ENCODE assay signal across 1 cellular context in genomic region chr19:11293468-11294389, GRCh38.
TF ChIP-seq lines count a peak whose summit lies in the region.

No MANE protein-coding gene starts in this region.

TF ChIP-seq in HepG2, 621 proteins besides CTCF, POLR2A, EP300 and RAD21 (continued from another document and continues in another):
- no peak for TF ChIP-seq PRDM10 (CRISPR knock-in tag; IDR thresholded peaks at IDR 0.05; ENCODE audit: low read depth)
- peak; percentile 55; the same call in 1 of the 2 replicates for TF ChIP-seq ZNF619 (CRISPR knock-in tag; IDR thresholded peaks at IDR 0.05)
- TF ChIP-seq, protein P1, sequence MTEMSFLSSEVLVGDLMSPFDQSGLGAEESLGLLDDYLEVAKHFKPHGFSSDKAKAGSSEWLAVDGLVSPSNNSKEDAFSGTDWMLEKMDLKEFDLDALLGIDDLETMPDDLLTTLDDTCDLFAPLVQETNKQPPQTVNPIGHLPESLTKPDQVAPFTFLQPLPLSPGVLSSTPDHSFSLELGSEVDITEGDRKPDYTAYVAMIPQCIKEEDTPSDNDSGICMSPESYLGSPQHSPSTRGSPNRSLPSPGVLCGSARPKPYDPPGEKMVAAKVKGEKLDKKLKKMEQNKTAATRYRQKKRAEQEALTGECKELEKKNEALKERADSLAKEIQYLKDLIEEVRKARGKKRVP (CRISPR knock-in tag; IDR thresholded peaks at IDR 0.05): no peak; a peak in 1 of 4 replicates
- no peak for TF ChIP-seq IRX3 (CRISPR knock-in tag; IDR thresholded peaks at IDR 0.05; ENCODE audit: borderline replicate concordance, low read depth)
- TF ChIP-seq JUN (CRISPR knock-in tag; IDR thresholded peaks at IDR 0.05): no peak
- TF ChIP-seq HOXD1 (CRISPR knock-in tag; IDR thresholded peaks at IDR 0.05): peak; percentile 43; the same call in 1 of the 2 replicates
- TF ChIP-seq ZNF30 (CRISPR knock-in tag; IDR thresholded peaks at IDR 0.05): no peak
- no peak for TF ChIP-seq REL (CRISPR knock-in tag; conservative IDR thresholded peaks at IDR 0.05)
- TF ChIP-seq ZSCAN20 (CRISPR knock-in tag; IDR thresholded peaks at IDR 0.05; ENCODE audit: borderline replicate concordance): no peak
- TF ChIP-seq ZSCAN5A (CRISPR knock-in tag; IDR thresholded peaks at IDR 0.05; ENCODE audit: borderline replicate concordance): no peak
- peak; percentile 57 for TF ChIP-seq MED1 (CRISPR knock-in tag; IDR thresholded peaks at IDR 0.05)
- no peak for TF ChIP-seq GATAD2A (CRISPR knock-in tag; IDR thresholded peaks at IDR 0.05)
- TF ChIP-seq, protein P2, sequence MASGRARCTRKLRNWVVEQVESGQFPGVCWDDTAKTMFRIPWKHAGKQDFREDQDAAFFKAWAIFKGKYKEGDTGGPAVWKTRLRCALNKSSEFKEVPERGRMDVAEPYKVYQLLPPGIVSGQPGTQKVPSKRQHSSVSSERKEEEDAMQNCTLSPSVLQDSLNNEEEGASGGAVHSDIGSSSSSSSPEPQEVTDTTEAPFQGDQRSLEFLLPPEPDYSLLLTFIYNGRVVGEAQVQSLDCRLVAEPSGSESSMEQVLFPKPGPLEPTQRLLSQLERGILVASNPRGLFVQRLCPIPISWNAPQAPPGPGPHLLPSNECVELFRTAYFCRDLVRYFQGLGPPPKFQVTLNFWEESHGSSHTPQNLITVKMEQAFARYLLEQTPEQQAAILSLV (CRISPR knock-in tag; IDR thresholded peaks at IDR 0.05; ENCODE audit: borderline replicate concordance): peak; percentile 42; the same call in 1 of the 2 replicates
- TF ChIP-seq, protein P3, sequence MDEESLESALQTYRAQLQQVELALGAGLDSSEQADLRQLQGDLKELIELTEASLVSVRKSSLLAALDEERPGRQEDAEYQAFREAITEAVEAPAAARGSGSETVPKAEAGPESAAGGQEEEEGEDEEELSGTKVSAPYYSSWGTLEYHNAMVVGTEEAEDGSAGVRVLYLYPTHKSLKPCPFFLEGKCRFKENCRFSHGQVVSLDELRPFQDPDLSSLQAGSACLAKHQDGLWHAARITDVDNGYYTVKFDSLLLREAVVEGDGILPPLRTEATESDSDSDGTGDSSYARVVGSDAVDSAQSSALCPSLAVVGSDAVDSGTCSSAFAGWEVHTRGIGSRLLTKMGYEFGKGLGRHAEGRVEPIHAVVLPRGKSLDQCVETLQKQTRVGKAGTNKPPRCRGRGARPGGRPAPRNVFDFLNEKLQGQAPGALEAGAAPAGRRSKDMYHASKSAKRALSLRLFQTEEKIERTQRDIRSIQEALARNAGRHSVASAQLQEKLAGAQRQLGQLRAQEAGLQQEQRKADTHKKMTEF (CRISPR knock-in tag; IDR thresholded peaks at IDR 0.05): peak; percentile 42; the same call in 1 of the 2 replicates
- TF ChIP-seq XRCC5 (optimal IDR thresholded peaks at IDR 0.05; ENCODE audit: low read length): peak; percentile 86
- TF ChIP-seq ZKSCAN1 (IDR thresholded peaks at IDR 0.05; ENCODE audit: low read length): no peak
- no peak for TF ChIP-seq IKZF1 (IDR thresholded peaks at IDR 0.05)
- peak; percentile 75; the same call in 1 of the 2 replicates for TF ChIP-seq ETV5 (CRISPR knock-in tag; IDR thresholded peaks at IDR 0.05; ENCODE audit: borderline replicate concordance)
- no peak for TF ChIP-seq ZNF230 (CRISPR knock-in tag; IDR thresholded peaks at IDR 0.05)
- peak; percentile 64 for TF ChIP-seq SP4 (CRISPR knock-in tag; IDR thresholded peaks at IDR 0.05)
- TF ChIP-seq, protein P4, sequence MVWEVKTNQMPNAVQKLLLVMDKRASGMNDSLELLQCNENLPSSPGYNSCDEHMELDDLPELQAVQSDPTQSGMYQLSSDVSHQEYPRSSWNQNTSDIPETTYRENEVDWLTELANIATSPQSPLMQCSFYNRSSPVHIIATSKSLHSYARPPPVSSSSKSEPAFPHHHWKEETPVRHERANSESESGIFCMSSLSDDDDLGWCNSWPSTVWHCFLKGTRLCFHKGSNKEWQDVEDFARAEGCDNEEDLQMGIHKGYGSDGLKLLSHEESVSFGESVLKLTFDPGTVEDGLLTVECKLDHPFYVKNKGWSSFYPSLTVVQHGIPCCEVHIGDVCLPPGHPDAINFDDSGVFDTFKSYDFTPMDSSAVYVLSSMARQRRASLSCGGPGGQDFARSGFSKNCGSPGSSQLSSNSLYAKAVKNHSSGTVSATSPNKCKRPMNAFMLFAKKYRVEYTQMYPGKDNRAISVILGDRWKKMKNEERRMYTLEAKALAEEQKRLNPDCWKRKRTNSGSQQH (CRISPR knock-in tag; IDR thresholded peaks at IDR 0.05; ENCODE audit: low read depth): 0 out of 2 replicates have a peak, but pooled peaks have one; percentile 69
- no peak for TF ChIP-seq ZFYVE20 (CRISPR knock-in tag; IDR thresholded peaks at IDR 0.05; ENCODE audit: borderline replicate concordance, low read depth)
- TF ChIP-seq, protein P5, sequence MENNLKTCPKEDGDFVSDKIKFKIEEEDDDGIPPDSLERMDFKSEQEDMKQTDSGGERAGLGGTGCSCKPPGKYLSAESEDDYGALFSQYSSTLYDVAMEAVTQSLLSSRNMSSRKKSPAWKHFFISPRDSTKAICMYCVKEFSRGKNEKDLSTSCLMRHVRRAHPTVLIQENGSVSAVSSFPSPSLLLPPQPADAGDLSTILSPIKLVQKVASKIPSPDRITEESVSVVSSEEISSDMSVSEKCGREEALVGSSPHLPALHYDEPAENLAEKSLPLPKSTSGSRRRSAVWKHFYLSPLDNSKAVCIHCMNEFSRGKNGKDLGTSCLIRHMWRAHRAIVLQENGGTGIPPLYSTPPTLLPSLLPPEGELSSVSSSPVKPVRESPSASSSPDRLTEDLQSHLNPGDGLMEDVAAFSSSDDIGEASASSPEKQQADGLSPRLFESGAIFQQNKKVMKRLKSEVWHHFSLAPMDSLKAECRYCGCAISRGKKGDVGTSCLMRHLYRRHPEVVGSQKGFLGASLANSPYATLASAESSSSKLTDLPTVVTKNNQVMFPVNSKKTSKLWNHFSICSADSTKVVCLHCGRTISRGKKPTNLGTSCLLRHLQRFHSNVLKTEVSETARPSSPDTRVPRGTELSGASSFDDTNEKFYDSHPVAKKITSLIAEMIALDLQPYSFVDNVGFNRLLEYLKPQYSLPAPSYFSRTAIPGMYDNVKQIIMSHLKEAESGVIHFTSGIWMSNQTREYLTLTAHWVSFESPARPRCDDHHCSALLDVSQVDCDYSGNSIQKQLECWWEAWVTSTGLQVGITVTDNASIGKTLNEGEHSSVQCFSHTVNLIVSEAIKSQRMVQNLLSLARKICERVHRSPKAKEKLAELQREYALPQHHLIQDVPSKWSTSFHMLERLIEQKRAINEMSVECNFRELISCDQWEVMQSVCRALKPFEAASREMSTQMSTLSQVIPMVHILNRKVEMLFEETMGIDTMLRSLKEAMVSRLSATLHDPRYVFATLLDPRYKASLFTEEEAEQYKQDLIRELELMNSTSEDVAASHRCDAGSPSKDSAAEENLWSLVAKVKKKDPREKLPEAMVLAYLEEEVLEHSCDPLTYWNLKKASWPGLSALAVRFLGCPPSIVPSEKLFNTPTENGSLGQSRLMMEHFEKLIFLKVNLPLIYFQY (CRISPR knock-in tag; IDR thresholded peaks at IDR 0.05; ENCODE audit: borderline replicate concordance): peak; percentile 39; the same call in 1 of the 2 replicates
- no peak for TF ChIP-seq MED13 (CRISPR knock-in tag; IDR thresholded peaks at IDR 0.05)
- TF ChIP-seq, protein P6, sequence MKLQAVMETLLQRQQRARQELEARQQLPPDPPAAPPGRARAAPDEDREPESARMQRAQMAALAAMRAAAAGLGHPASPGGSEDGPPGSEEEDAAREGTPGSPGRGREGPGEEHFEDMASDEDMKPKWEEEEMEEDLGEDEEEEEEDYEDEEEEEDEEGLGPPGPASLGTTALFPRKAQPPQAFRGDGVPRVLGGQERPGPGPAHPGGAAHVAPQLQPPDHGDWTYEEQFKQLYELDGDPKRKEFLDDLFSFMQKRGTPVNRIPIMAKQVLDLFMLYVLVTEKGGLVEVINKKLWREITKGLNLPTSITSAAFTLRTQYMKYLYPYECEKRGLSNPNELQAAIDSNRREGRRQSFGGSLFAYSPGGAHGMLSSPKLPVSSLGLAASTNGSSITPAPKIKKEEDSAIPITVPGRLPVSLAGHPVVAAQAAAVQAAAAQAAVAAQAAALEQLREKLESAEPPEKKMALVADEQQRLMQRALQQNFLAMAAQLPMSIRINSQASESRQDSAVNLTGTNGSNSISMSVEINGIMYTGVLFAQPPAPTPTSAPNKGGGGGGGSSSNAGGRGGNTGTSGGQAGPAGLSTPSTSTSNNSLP (IDR thresholded peaks at IDR 0.05; ENCODE audit: low read depth, low read length): no peak
- peak; percentile 44; the same call in 1 of the 2 replicates for TF ChIP-seq SOX5 (CRISPR knock-in tag; IDR thresholded peaks at IDR 0.05; ENCODE audit: borderline replicate concordance)
- peak; percentile 44; the same call in 1 of the 2 replicates for TF ChIP-seq ZBTB7B (CRISPR knock-in tag; IDR thresholded peaks at IDR 0.05)
- TF ChIP-seq FOSL1 (CRISPR knock-in tag; IDR thresholded peaks at IDR 0.05; ENCODE audit: borderline replicate concordance): no peak
- TF ChIP-seq ZNF629 (CRISPR knock-in tag; conservative IDR thresholded peaks at IDR 0.05): no peak; the same call in 1 of the 2 replicates
- no peak for TF ChIP-seq GTF2F1 (IDR thresholded peaks at IDR 0.05; ENCODE audit: low read length)
- TF ChIP-seq PHF5A (CRISPR knock-in tag; IDR thresholded peaks at IDR 0.05; ENCODE audit: low read depth, unreplicated experiment): peak; percentile 57
- no peak for TF ChIP-seq DNMT1 (CRISPR knock-in tag; IDR thresholded peaks at IDR 0.05)
- peak; percentile 78 for TF ChIP-seq SALL1 (CRISPR knock-in tag; IDR thresholded peaks at IDR 0.05)
- TF ChIP-seq GTF3A (CRISPR knock-in tag; conservative IDR thresholded peaks at IDR 0.05): no peak
- no peak for TF ChIP-seq NFYB (CRISPR knock-in tag; IDR thresholded peaks at IDR 0.05)
- TF ChIP-seq NR2C2 (CRISPR knock-in tag; IDR thresholded peaks at IDR 0.05; ENCODE audit: borderline replicate concordance): no peak
- TF ChIP-seq ZNF451 (CRISPR knock-in tag; IDR thresholded peaks at IDR 0.05): no peak
- TF ChIP-seq TCF7L2 (IDR thresholded peaks at IDR 0.05; ENCODE audit: low read depth, low read length): no peak
- no peak for TF ChIP-seq RAD51 (IDR thresholded peaks at IDR 0.05; ENCODE audit: borderline replicate concordance)
- no peak for TF ChIP-seq TRIM24 (CRISPR knock-in tag; IDR thresholded peaks at IDR 0.05)
- TF ChIP-seq ZMYM2 (CRISPR knock-in tag; IDR thresholded peaks at IDR 0.05): peak; percentile 68; the same call in 1 of the 2 replicates
- no peak for TF ChIP-seq RELA (CRISPR knock-in tag; IDR thresholded peaks at IDR 0.05)
- TF ChIP-seq ZNF558 (CRISPR knock-in tag; IDR thresholded peaks at IDR 0.05; ENCODE audit: borderline replicate concordance): no peak
- TF ChIP-seq ZKSCAN5 (CRISPR knock-in tag; IDR thresholded peaks at IDR 0.05): no peak
- TF ChIP-seq ATRX (CRISPR knock-in tag; IDR thresholded peaks at IDR 0.05; ENCODE audit: borderline replicate concordance): no peak
- TF ChIP-seq SRY (CRISPR knock-in tag; IDR thresholded peaks at IDR 0.05): no peak
- no peak for TF ChIP-seq TOPORS (CRISPR knock-in tag; IDR thresholded peaks at IDR 0.05)
- TF ChIP-seq KLF15 (CRISPR knock-in tag; IDR thresholded peaks at IDR 0.05; ENCODE audit: borderline replicate concordance): 0 out of 2 replicates have a peak, but pooled peaks have one; percentile 19
- TF ChIP-seq NR3C1 (CRISPR knock-in tag; IDR thresholded peaks at IDR 0.05): no peak
- TF ChIP-seq ATM (IDR thresholded peaks at IDR 0.05; ENCODE audit: borderline replicate concordance): no peak
- no peak for TF ChIP-seq NKX3-1 (CRISPR knock-in tag; IDR thresholded peaks at IDR 0.05)
- no peak for TF ChIP-seq ZNF329 (CRISPR knock-in tag; IDR thresholded peaks at IDR 0.05; ENCODE audit: low read depth)
